1 cellular context compared by ENCODE assay signal in genomic region chr10:14782691-14783363, GRCh38.
TF ChIP-seq lines count a peak whose summit lies in the region.

No MANE protein-coding gene starts in this region.

TF ChIP-seq in IMR-90, 13 proteins besides CTCF, POLR2A, EP300 and RAD21:
- TF ChIP-seq CHD1 (IDR thresholded peaks at IDR 0.05; ENCODE audit: low read depth, low read length) (no peak), CEBPB (IDR thresholded peaks at IDR 0.05; ENCODE audit: low read depth, low read length) (no peak), MAFK (IDR thresholded peaks at IDR 0.05; ENCODE audit: low read depth, low read length) (no peak), USF2 (IDR thresholded peaks at IDR 0.05; ENCODE audit: low read depth, low read length) (no peak)
- TF ChIP-seq, protein P1, sequence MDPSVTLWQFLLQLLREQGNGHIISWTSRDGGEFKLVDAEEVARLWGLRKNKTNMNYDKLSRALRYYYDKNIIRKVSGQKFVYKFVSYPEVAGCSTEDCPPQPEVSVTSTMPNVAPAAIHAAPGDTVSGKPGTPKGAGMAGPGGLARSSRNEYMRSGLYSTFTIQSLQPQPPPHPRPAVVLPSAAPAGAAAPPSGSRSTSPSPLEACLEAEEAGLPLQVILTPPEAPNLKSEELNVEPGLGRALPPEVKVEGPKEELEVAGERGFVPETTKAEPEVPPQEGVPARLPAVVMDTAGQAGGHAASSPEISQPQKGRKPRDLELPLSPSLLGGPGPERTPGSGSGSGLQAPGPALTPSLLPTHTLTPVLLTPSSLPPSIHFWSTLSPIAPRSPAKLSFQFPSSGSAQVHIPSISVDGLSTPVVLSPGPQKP (IDR thresholded peaks at IDR 0.05; ENCODE audit: borderline replicate concordance, low read depth, low read length): no peak
